Comparison of ENCODE assay signal across 1 cellular context in the genomic region with DNA sequence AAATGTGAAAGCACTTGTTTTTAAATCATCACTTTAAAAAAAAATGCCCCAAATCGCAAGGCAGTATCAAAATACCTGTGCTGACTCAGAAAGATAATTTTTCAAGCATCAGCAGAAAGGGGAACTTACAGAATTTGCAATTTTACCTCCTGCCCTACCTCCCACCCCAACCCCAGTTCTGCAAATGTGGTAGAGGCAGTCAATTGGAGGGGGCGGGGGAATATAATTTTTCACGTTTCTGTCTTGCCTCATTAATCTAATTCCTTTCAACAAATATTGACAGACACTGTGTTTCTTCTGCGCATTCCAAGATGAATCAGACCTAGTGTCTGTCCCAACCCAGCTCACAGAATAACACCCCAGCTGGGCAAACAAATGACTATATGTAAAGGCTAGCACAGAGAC.
TF ChIP-seq lines count a peak whose summit lies in the region.

No MANE protein-coding gene starts in this region.

TF ChIP-seq in SK-N-SH, 30 proteins besides CTCF, POLR2A, EP300 and RAD21 (continued from another document):
- TF ChIP-seq, protein P1, sequence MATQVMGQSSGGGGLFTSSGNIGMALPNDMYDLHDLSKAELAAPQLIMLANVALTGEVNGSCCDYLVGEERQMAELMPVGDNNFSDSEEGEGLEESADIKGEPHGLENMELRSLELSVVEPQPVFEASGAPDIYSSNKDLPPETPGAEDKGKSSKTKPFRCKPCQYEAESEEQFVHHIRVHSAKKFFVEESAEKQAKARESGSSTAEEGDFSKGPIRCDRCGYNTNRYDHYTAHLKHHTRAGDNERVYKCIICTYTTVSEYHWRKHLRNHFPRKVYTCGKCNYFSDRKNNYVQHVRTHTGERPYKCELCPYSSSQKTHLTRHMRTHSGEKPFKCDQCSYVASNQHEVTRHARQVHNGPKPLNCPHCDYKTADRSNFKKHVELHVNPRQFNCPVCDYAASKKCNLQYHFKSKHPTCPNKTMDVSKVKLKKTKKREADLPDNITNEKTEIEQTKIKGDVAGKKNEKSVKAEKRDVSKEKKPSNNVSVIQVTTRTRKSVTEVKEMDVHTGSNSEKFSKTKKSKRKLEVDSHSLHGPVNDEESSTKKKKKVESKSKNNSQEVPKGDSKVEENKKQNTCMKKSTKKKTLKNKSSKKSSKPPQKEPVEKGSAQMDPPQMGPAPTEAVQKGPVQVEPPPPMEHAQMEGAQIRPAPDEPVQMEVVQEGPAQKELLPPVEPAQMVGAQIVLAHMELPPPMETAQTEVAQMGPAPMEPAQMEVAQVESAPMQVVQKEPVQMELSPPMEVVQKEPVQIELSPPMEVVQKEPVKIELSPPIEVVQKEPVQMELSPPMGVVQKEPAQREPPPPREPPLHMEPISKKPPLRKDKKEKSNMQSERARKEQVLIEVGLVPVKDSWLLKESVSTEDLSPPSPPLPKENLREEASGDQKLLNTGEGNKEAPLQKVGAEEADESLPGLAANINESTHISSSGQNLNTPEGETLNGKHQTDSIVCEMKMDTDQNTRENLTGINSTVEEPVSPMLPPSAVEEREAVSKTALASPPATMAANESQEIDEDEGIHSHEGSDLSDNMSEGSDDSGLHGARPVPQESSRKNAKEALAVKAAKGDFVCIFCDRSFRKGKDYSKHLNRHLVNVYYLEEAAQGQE (IDR thresholded peaks at IDR 0.05; ENCODE audit: low read depth, low read length), result no peak
- TF ChIP-seq SMC3 (IDR thresholded peaks at IDR 0.05; ENCODE audit: low read depth, low read length) (no peak), MXI1 (IDR thresholded peaks at IDR 0.05; ENCODE audit: low read depth, low read length) (no peak), TAF1 (IDR thresholded peaks at IDR 0.05; ENCODE audit: borderline replicate concordance, low read depth, low read length) (no peak), JUND (IDR thresholded peaks at IDR 0.05) (no peak), CHD2 (IDR thresholded peaks at IDR 0.05; ENCODE audit: low read length, partially characterized antibody) (no peak), GABPA (IDR thresholded peaks at IDR 0.05; ENCODE audit: low read depth) (no peak), FOXJ3 (CRISPR knock-in tag; IDR thresholded peaks at IDR 0.05) (no peak), FOSL2 (IDR thresholded peaks at IDR 0.05; ENCODE audit: borderline replicate concordance, low read depth) (0 out of 2 replicates have a peak, but pooled peaks have one; percentile 5), TCF12 (IDR thresholded peaks at IDR 0.05) (0 out of 2 replicates have a peak, but pooled peaks have one; percentile 5), NFIC (IDR thresholded peaks at IDR 0.05; ENCODE audit: borderline replicate concordance) (no peak), NRF1 (IDR thresholded peaks at IDR 0.05; ENCODE audit: low read depth, low read length) (no peak), USF2 (IDR thresholded peaks at IDR 0.05; ENCODE audit: borderline replicate concordance, low read depth, low read length) (no peak), RCOR1 (IDR thresholded peaks at IDR 0.05; ENCODE audit: low read length) (no peak)
- TF ChIP-seq, protein P2, sequence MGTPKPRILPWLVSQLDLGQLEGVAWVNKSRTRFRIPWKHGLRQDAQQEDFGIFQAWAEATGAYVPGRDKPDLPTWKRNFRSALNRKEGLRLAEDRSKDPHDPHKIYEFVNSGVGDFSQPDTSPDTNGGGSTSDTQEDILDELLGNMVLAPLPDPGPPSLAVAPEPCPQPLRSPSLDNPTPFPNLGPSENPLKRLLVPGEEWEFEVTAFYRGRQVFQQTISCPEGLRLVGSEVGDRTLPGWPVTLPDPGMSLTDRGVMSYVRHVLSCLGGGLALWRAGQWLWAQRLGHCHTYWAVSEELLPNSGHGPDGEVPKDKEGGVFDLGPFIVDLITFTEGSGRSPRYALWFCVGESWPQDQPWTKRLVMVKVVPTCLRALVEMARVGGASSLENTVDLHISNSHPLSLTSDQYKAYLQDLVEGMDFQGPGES (IDR thresholded peaks at IDR 0.05; ENCODE audit: low read depth, low read length), result no peak
